Comparison of ENCODE assay signal across 8 cellular contexts in the genomic region with DNA sequence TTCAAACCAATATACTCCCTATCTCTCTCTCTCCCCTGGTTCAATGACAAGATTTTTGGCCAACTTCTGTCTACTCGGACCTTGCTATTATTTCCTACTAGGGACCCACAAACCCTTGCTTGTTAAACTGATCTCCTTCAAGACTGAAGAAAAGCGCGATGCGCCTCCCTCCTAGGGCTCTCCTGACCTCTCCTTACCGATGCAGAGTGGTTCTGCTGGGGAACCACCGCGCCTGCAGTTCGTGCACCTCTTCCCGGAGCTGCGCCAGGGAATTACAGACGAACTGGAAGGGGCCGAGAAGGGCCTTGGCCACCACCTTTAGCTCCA. TPM values are rescaled to one million over a fixed set of nuclear protein-coding genes. Genes with fewer than 3 reads are reported as not detected.
DNase-seq lines count a peak whose midpoint lies in the region; ATAC-seq and TF ChIP-seq lines count a peak whose summit lies in the region.
"Not testable (repeated sequence)": the region's sequence is repeated elsewhere in the genome, so short reads cannot be mapped to it uniquely, and the experiment has no call there.

No MANE protein-coding gene starts in this region.

- H3K27ac ChIP-seq in fibroblast of lung (ENCODE audit: insufficient read depth, low read length) (peak overlapping the region; percentile 37), stomach (peak overlapping the region in 4 of 5 donors; percentile 29 to 80 (median 58))

- H3K27me3 ChIP-seq in fibroblast of lung (ENCODE audit: control insufficient read depth, insufficient read depth, low read length); stomach: not testable (repeated sequence)

- H3K4me2 ChIP-seq in fibroblast of lung (ENCODE audit: extremely low read depth, insufficient read depth, low read length), result peak overlapping the region; percentile 90

- peak overlapping the region; percentile 58 for H3K9ac ChIP-seq in fibroblast of lung (ENCODE audit: insufficient read depth, low read length)

- TF ChIP-seq POLR2A in stomach (IDR thresholded peaks at IDR 0.05), result not testable (repeated sequence)

- H3K9me3 Mint-ChIP-seq in activated T-helper 1 cell treated with anti-CD3 and anti-CD28 coated beads, Interleukin-12 subunit alpha, Interleukin-12 subunit beta, Interleukin-2, Interleukin-4 antibody, amounts not matched to agents 30 ng/mL and 10 ng/mL and 1 ng/mL, durations not matched to agents 14 hours and 24 hours and 36 hours, result not testable (repeated sequence)

- H3K79me2 ChIP-seq in fibroblast of lung (ENCODE audit: control insufficient read depth, insufficient read depth, low read length), result not testable (repeated sequence)

- not testable (repeated sequence) for TF ChIP-seq EP300 in stomach (IDR thresholded peaks at IDR 0.05)

- DNase-seq in EH (ENCODE audit: low read depth) (peak; percentile 22), NCI-H69 (lab: John Stamatoyannopoulos, UW) (peak; percentile 82), fibroblast of lung (ENCODE audit: low read depth in 2 of 2) (peak; percentile 9 to 30), middle frontal gyrus (ENCODE audit: extremely low spot score, low spot score) (peak; percentile 20)
- peak; percentile 3 for DNase-seq in activated T-helper 1 cell treated with anti-CD3 and anti-CD28 coated beads, Interleukin-12 subunit alpha, Interleukin-12 subunit beta, Interleukin-2, Interleukin-4 antibody, amounts not matched to agents 30 ng/mL and 10 ng/mL and 1 ng/mL, durations not matched to agents 14 hours and 24 hours and 36 hours (ENCODE audit: low spot score)
- DNase-seq in stomach, result not testable (repeated sequence)

- WGBS in stomach, 5 donors, result 0 to 1% (median 0%) methylated on average over 12 of the region's 12 CpGs

- H3K9me3 ChIP-seq in fibroblast of lung (ENCODE audit: control insufficient read depth, insufficient read depth, low read depth, low read length); stomach: not testable (repeated sequence)

- H3K4me3 ChIP-seq in fibroblast of lung (replicated peaks in 1 of 4; ENCODE audit: control extremely low read depth in 1 of 4, insufficient read depth in 1 of 4, low read depth in 3 of 4, low read length in 4 of 4) (peak overlapping the region; percentile 50 to 74 (median 64)), stomach (peak overlapping the region; percentile 65 to 82 (median 68))

- TF ChIP-seq CTCF in fibroblast of lung (conservative IDR thresholded peaks at IDR 0.05 in 1 of 2, IDR thresholded peaks at IDR 0.05 in 1 of 2; ENCODE audit: low read depth in 1 of 2, low read length in 2 of 2); stomach (IDR thresholded peaks at IDR 0.05): not testable (repeated sequence)

- not testable (repeated sequence) for H3K36me3 Mint-ChIP-seq in activated T-helper 1 cell treated with anti-CD3 and anti-CD28 coated beads, Interleukin-12 subunit alpha, Interleukin-12 subunit beta, Interleukin-2, Interleukin-4 antibody, amounts not matched to agents 30 ng/mL and 10 ng/mL and 1 ng/mL, durations not matched to agents 14 hours and 24 hours and 36 hours (ENCODE audit: low read depth)

- intact Hi-C loops in activated T-helper 1 cell treated with anti-CD3 and anti-CD28 coated beads, Interleukin-12 subunit alpha, Interleukin-12 subunit beta, Interleukin-2, Interleukin-4 antibody, amounts not matched to agents 30 ng/mL and 10 ng/mL and 1 ng/mL, durations not matched to agents 14 hours and 24 hours and 36 hours (cut with micrococcal nuclease); stomach (cut with DNase I; ENCODE audit: low total_unique reads): not testable (repeated sequence)

- not testable (repeated sequence) for H3K27ac Mint-ChIP-seq in activated T-helper 1 cell treated with anti-CD3 and anti-CD28 coated beads, Interleukin-12 subunit alpha, Interleukin-12 subunit beta, Interleukin-2, Interleukin-4 antibody, amounts not matched to agents 30 ng/mL and 10 ng/mL and 1 ng/mL, durations not matched to agents 14 hours and 24 hours and 36 hours

- not testable (repeated sequence) for H3K36me3 ChIP-seq in fibroblast of lung (ENCODE audit: control insufficient read depth, insufficient read depth, low read length); stomach

- peak overlapping the region; percentile 77 for H2AFZ ChIP-seq in fibroblast of lung (ENCODE audit: low read length)

- H3K4me3 Mint-ChIP-seq in activated T-helper 1 cell treated with anti-CD3 and anti-CD28 coated beads, Interleukin-12 subunit alpha, Interleukin-12 subunit beta, Interleukin-2, Interleukin-4 antibody, amounts not matched to agents 30 ng/mL and 10 ng/mL and 1 ng/mL, durations not matched to agents 14 hours and 24 hours and 36 hours, result peak overlapping the region; percentile 97

- peak; percentile 51 for ATAC-seq in GM21717 (IDR thresholded peaks at IDR 0.05; ENCODE audit: unreplicated experiment)
- peak; percentile 38 for ATAC-seq in HG03457 (IDR thresholded peaks at IDR 0.05; ENCODE audit: unreplicated experiment)

- not testable (repeated sequence) for H4K20me1 ChIP-seq in fibroblast of lung (ENCODE audit: control insufficient read depth, extremely low read depth, insufficient read depth, low read length)

- peaks cover 27% of the 10 kb centered on the region for H3K4me1 Mint-ChIP-seq in activated T-helper 1 cell treated with anti-CD3 and anti-CD28 coated beads, Interleukin-12 subunit alpha, Interleukin-12 subunit beta, Interleukin-2, Interleukin-4 antibody, amounts not matched to agents 30 ng/mL and 10 ng/mL and 1 ng/mL, durations not matched to agents 14 hours and 24 hours and 36 hours (ENCODE audit: low read depth)

- H3K4me1 ChIP-seq in fibroblast of lung (ENCODE audit: control insufficient read depth, extremely low read depth, insufficient read depth, low read length), result not testable (repeated sequence)
- H3K4me1 ChIP-seq in stomach, result peaks cover 0 to 24% (median 20%) of the 10 kb centered on the region in 4 donors

- H3K27me3 Mint-ChIP-seq in activated T-helper 1 cell treated with anti-CD3 and anti-CD28 coated beads, Interleukin-12 subunit alpha, Interleukin-12 subunit beta, Interleukin-2, Interleukin-4 antibody, amounts not matched to agents 30 ng/mL and 10 ng/mL and 1 ng/mL, durations not matched to agents 14 hours and 24 hours and 36 hours (ENCODE audit: insufficient read depth), result not testable (repeated sequence)

RNA-seq across cellular contexts. Expression of a gene that starts 17.6 kb away (rescaled TPM):
- 71.5 and 75.5 TPM in 2 replicates for total RNA-seq in activated T-helper 1 cell treated with anti-CD3 and anti-CD28 coated beads, Interleukin-12 subunit alpha, Interleukin-12 subunit beta, Interleukin-2, Interleukin-4 antibody, amounts not matched to agents 30 ng/mL and 10 ng/mL and 1 ng/mL, durations not matched to agents 14 hours and 24 hours and 36 hours
- total RNA-seq in fibroblast of lung (62.8 and 63.4 TPM in 2 replicates), stomach (10 to 100 TPM; 20.6 to 84.4 (median 46.8) TPM)
- polyA plus RNA-seq in fibroblast of lung (89.6 and 94.4 TPM in 2 replicates), stomach (10 to 100 TPM; 40.2 to 60.6 (median 57.4) TPM)
- polyA plus RNA-seq in fibroblast of lung (2012), result 60.3 and 62.1 TPM in 2 replicates
- 8.7 and 15.2 TPM in 2 replicates for polyA minus RNA-seq in fibroblast of lung (ENCODE audit: low replicate concordance)
